ENCODE assay signal across 8 cellular contexts in genomic region chr22:38941488-38941987, GRCh38. TPM values are rescaled to one million over a fixed set of nuclear protein-coding genes. Genes with fewer than 3 reads are reported as not detected.
DNase-seq lines count a peak whose midpoint lies in the region; ATAC-seq and TF ChIP-seq lines count a peak whose summit lies in the region.

No MANE protein-coding gene starts in this region.

- DNase-seq in activated CD8-positive, alpha-beta T cell treated with anti-CD3 and anti-CD28 coated beads for 36 hours, result peak; percentile 91
- DNase-seq in trophoblast cell (peak; percentile 32 to 44), HK-2 (ENCODE audit: unreplicated experiment) (no peak), psoas muscle (no peak), amniotic stem cell (lab: John Stamatoyannopoulos, UW) (no peak)
- no peak for DNase-seq in effector CD4-positive, alpha-beta T cell

- H2AFZ ChIP-seq in trophoblast cell (ENCODE audit: insufficient read depth, low read length, poor library complexity), result no peak overlapping the region

- no peaks in the 10 kb centered on the region for H3K36me3 Mint-ChIP-seq in activated CD8-positive, alpha-beta T cell treated with anti-CD3 and anti-CD28 coated beads for 36 hours (ENCODE audit: low read depth)

- intact Hi-C loops in activated CD8-positive, alpha-beta T cell treated with anti-CD3 and anti-CD28 coated beads for 36 hours (cut with micrococcal nuclease), result loop anchor here (5.0 kb wide), 1 partner anchor 69 kb away; the partner anchor contains the start of gene CBX6
- intact Hi-C loops in psoas muscle (cut with DNase I), result no loop called here

- no peaks in the 10 kb centered on the region for H3K79me1 ChIP-seq in trophoblast cell (ENCODE audit: low read length)

- peaks cover 36% of the 10 kb centered on the region for H3K27me3 Mint-ChIP-seq in activated CD8-positive, alpha-beta T cell treated with anti-CD3 and anti-CD28 coated beads for 36 hours

- H3K9ac ChIP-seq in trophoblast cell (ENCODE audit: low read length), result no peak overlapping the region

- ATAC-seq in GM19023 (IDR thresholded peaks at IDR 0.05; ENCODE audit: unreplicated experiment) (peak; percentile 56), HG03064 (IDR thresholded peaks at IDR 0.05; ENCODE audit: low read depth, unreplicated experiment) (peak; percentile 65), psoas muscle (no peak)
- peak; percentile 86 for ATAC-seq in activated CD8-positive, alpha-beta T cell treated with anti-CD3 and anti-CD28 coated beads for 36 hours

- no peaks in the 10 kb centered on the region for H3K27me3 ChIP-seq in trophoblast cell (ENCODE audit: insufficient read depth, low read length)
- H3K27me3 ChIP-seq in psoas muscle (ENCODE audit: insufficient read depth in 3 of 3, low read length in 2 of 3), result peaks cover 0 to 60% (median 16%) of the 10 kb centered on the region in 3 donors

- H2BK5ac ChIP-seq in trophoblast cell (ENCODE audit: low read depth, low read length, poor library complexity), result no peak overlapping the region

- no peaks in the 10 kb centered on the region for H3K79me2 ChIP-seq in trophoblast cell (ENCODE audit: control insufficient read depth, insufficient read depth, low read length, poor library complexity)

- H4K12ac ChIP-seq in trophoblast cell (ENCODE audit: low read depth, low read length), result no peak overlapping the region

- H3K27ac Mint-ChIP-seq in activated CD8-positive, alpha-beta T cell treated with anti-CD3 and anti-CD28 coated beads for 36 hours, result peak overlapping the region; percentile 85

- H3K4me3 Mint-ChIP-seq in activated CD8-positive, alpha-beta T cell treated with anti-CD3 and anti-CD28 coated beads for 36 hours, result peak overlapping the region; percentile 43

- H3K14ac ChIP-seq in trophoblast cell (ENCODE audit: low read length), result no peak overlapping the region

- H3K4me2 ChIP-seq in trophoblast cell (ENCODE audit: low read length), result no peak overlapping the region

- H3K9me3 ChIP-seq in trophoblast cell (ENCODE audit: insufficient read depth, low read depth, low read length) (peaks cover 4% of the 10 kb centered on the region), psoas muscle (no peaks in the 10 kb centered on the region)

- no peak overlapping the region for H3K23ac ChIP-seq in trophoblast cell (ENCODE audit: low read length)

- no peaks in the 10 kb centered on the region for H3K4me1 ChIP-seq in trophoblast cell (ENCODE audit: control insufficient read depth in 1 of 2, insufficient read depth in 2 of 2, low read length in 2 of 2)
- no peaks in the 10 kb centered on the region for H3K4me1 ChIP-seq in psoas muscle

- no peak overlapping the region for H2BK12ac ChIP-seq in trophoblast cell (ENCODE audit: low read length)

- H3K27ac ChIP-seq in trophoblast cell (ENCODE audit: low read depth, low read length) (no peak overlapping the region), psoas muscle (no peak overlapping the region)

- H3K4me1 Mint-ChIP-seq in activated CD8-positive, alpha-beta T cell treated with anti-CD3 and anti-CD28 coated beads for 36 hours (ENCODE audit: low read depth), result peaks cover 31% of the 10 kb centered on the region

- CTCF ChIA-PET in activated CD8-positive, alpha-beta T cell treated with anti-CD3 and anti-CD28 coated beads for 36 hours (lab: Charles Lee), result interaction anchor here (0.7 to 2.3 kb wide), 10 partner anchors 10 to 206 kb away, joined by 3 to 10 read pairs (median 4); no protein-coding TSS in a partner anchor

- H3K36me3 ChIP-seq in trophoblast cell (ENCODE audit: control insufficient read depth in 1 of 2, insufficient read depth in 2 of 2, low read length in 2 of 2) (no peaks in the 10 kb centered on the region), psoas muscle (ENCODE audit: insufficient read depth in 1 of 2, low read depth in 1 of 2) (no peaks in the 10 kb centered on the region)

- H3K4me3 ChIP-seq in trophoblast cell (ENCODE audit: low read depth, low read length) (no peak overlapping the region), psoas muscle (no peak overlapping the region)

- no peak overlapping the region for H4K8ac ChIP-seq in trophoblast cell (ENCODE audit: low read depth, low read length)

- WGBS in trophoblast cell (ENCODE audit: extremely low coverage, insufficient coverage, insufficient read length), result no CpG with 5 or more reads among the region's 13 CpGs
- WGBS in psoas muscle, 3 donors, result 66 to 74% (median 74%) methylated on average over 13 of the region's 13 CpGs

- H2BK120ac ChIP-seq in trophoblast cell (ENCODE audit: insufficient read depth, low read length, poor library complexity), result no peak overlapping the region

- no peak for TF ChIP-seq CTCF in activated CD8-positive, alpha-beta T cell treated with anti-CD3 and anti-CD28 coated beads for 36 hours (IDR thresholded peaks at IDR 0.05)
- TF ChIP-seq CTCF in psoas muscle (IDR thresholded peaks at IDR 0.05), result no peak

- POLR2A ChIA-PET in activated CD8-positive, alpha-beta T cell treated with anti-CD3 and anti-CD28 coated beads for 36 hours (lab: Charles Lee), result interaction anchor here (0.9 to 1.7 kb wide), 10 partner anchors 10 to 373 kb away, joined by 3 to 14 read pairs (median 4); partner anchors contain the start of gene CBX6

- H2AK5ac ChIP-seq in trophoblast cell (ENCODE audit: low read length), result no peak overlapping the region

- H3K4ac ChIP-seq in trophoblast cell (ENCODE audit: low read depth, low read length), result no peak overlapping the region

- no peak overlapping the region for H4K91ac ChIP-seq in trophoblast cell (ENCODE audit: low read depth, low read length)

- no peak overlapping the region for H3K18ac ChIP-seq in trophoblast cell (ENCODE audit: low read length)

- no peaks in the 10 kb centered on the region for H3K9me3 Mint-ChIP-seq in activated CD8-positive, alpha-beta T cell treated with anti-CD3 and anti-CD28 coated beads for 36 hours

RNA-seq across cellular contexts. Expression of gene APOBEC3A, which starts 15.9 kb away (rescaled TPM):
- total RNA-seq in activated CD8-positive, alpha-beta T cell treated with anti-CD3 and anti-CD28 coated beads for 36 hours, result not detected
- not detected in 2 replicates for polyA plus RNA-seq in trophoblast cell (2013)
- under 1 TPM; 0.19 to 0.76 (median 0.33) TPM for total RNA-seq in psoas muscle
- polyA plus RNA-seq in psoas muscle, result under 1 TPM in 2 of 3 donors, not detected in 1; 0.09 to 0.23 TPM

RNA-seq across cellular contexts. Expression of gene APOBEC3B, which starts 40.6 kb away (rescaled TPM):
- 1 to 10 TPM; 5.0 to 5.1 TPM for total RNA-seq in activated CD8-positive, alpha-beta T cell treated with anti-CD3 and anti-CD28 coated beads for 36 hours
- 2.4 and 2.5 TPM in 2 replicates for polyA plus RNA-seq in trophoblast cell (2013)
- total RNA-seq in psoas muscle, result under 1 TPM in 2 of 4 donors, not detected in 2; 0.30 to 0.59 TPM
- polyA plus RNA-seq in psoas muscle, result under 1 TPM; 0.15 to 0.57 (median 0.18) TPM

Comparison
In these comparisons a context has a peak if more than half of its experiments do, and no peak if none do; other contexts are left out.
1. ATAC-seq: peak in GM19023 (single experiment), HG03064 (single experiment) and activated CD8-positive, alpha-beta T cell treated with anti-CD3 and anti-CD28 coated beads for 36 hours (single experiment); none in psoas muscle (0 of 4).
2. DNase-seq: peak in activated CD8-positive, alpha-beta T cell treated with anti-CD3 and anti-CD28 coated beads for 36 hours (single experiment) and trophoblast cell (2 of 2); none in HK-2 (single experiment), psoas muscle (0 of 2), amniotic stem cell (single experiment) and effector CD4-positive, alpha-beta T cell (single experiment).